ENCODE assay signal across 37 cellular contexts in the genomic region with DNA sequence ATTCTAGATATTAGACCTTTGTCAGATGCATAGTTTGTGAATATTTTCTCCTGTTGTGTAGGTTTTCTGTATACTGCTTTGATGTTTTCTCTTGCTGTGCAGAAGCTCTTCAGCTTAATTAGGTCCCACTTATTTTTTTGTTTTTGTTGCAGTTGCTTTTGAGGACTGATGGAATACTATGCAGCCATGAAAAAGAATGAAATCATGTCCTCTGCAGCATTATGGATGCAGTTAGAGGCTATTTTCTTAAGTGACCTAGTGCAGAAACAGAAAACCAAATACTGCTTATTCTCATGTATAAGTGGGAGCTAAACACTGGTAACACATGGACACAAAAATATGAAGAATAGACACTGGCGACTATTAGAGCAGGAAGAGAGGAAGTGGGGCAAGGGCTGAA.
DNase-seq lines count a peak whose midpoint lies in the region; ATAC-seq, FAIRE-seq and TF ChIP-seq lines count a peak whose summit lies in the region.
"Had no signal": no experiment of that assay in that cellular context is flagged by ENCODE, and none has a peak within 500 bp of the region (broad histone marks: within the 10 kb centered on the region; RNA-seq: fewer than 3 reads in every experiment).

No MANE protein-coding gene starts in this region.

- intact Hi-C loops in K562 (cut with micrococcal nuclease) = no loop called here

- WGBS in K562 (ENCODE audit: insufficient coverage, low coverage, missing lambda C conversion rate) = 0% methylated on average over 1 of the region's 1 CpG
- 86% methylated on average over 1 of the region's 1 CpG; no CpG with 5 or more reads in 1 of the 2 experiments for WGBS in H1 (ENCODE audit: extremely low coverage in 1 of 2, insufficient coverage in 1 of 2, insufficient read length in 1 of 2, insufficient replicate concordance in 2 of 2, low coverage in 1 of 2, low lambda C conversion rate in 2 of 2, missing lambda C conversion rate in 1 of 2), 2 experiments

- no peak overlapping the region for H2AK5ac ChIP-seq in H1 (ENCODE audit: low read depth, low read length)

- no peak overlapping the region for H4K5ac ChIP-seq in H1 (ENCODE audit: insufficient read length, low read depth, low read length)

- POLR2A ChIA-PET in HEK293 (lab: Yijun Ruan, JAX) = no interaction called here
- POLR2A ChIA-PET in WTC11 (lab: Charles Lee) = no interaction called here
- POLR2A ChIA-PET in K562 (lab: Yijun Ruan, JAX) = no interaction called here
- POLR2A ChIA-PET in H1 (lab: Charles Lee; ENCODE audit: partially characterized antibody) = no interaction called here

- H3K9me3 ChIP-seq in HEK293 (ENCODE audit: control insufficient read depth, insufficient read depth, low read depth, low read length) (no peaks in the 10 kb centered on the region), K562 (replicated peaks; ENCODE audit: control insufficient read depth, insufficient read depth, low read depth, low read length) (no peaks in the 10 kb centered on the region), H1 (ENCODE audit: insufficient read depth in 2 of 2, low read depth in 1 of 2, low read length in 1 of 2) (no peaks in the 10 kb centered on the region; a peak in 1 of 4 replicates)
- H3K9me3 ChIP-seq: A549, BE2C, BLaER1, Caco-2 had no signal

- no peaks in the 10 kb centered on the region for H3K9me1 ChIP-seq in K562 (ENCODE audit: control insufficient read depth, insufficient read depth, low read length)

- no peak for DNase-seq in WTC11 (ENCODE audit: low spot score)
- DNase-seq in K562 (ENCODE audit: extremely low read depth in 1 of 4, low spot score in 3 of 4) = no peak
- no peak for DNase-seq in H1 (ENCODE audit: low read depth in 1 of 2, low spot score in 2 of 2)
- DNase-seq in stimulated activated CD8-positive, alpha-beta memory T cell treated with anti-CD3 and anti-CD28 coated beads, Interleukin-4, amount 100 ng/mL, for 48 hours = no peak
- no peak for DNase-seq in cerebellar cortex (ENCODE audit: low spot score)
- no peak for DNase-seq in amygdala (lab: John Stamatoyannopoulos, UW)
- DNase-seq in NCI-H2107 (lab: John Stamatoyannopoulos, UW) = no peak
- DNase-seq: 8988T; ACHN; AML-193; BE2C; C1 segment of cervical spinal cord; Caco-2; Calu3; CD4-positive, alpha-beta memory T cell; CD4-positive, alpha-beta T cell; CD4-positive, CD25-positive, alpha-beta regulatory T cell; CD8-positive, alpha-beta memory T cell; CD8-positive, alpha-beta T cell; COR-L47; DMS 273 treated with DMSO at 0.1 percent for 48 hours; DMS153; DMS53; DMS79; DMS79 treated with DMSO at 0.1 percent for 48 hours; DND-41; EL had no signal

- in situ Hi-C loops in K562 (cut with MboI) = no loop called here

- ATAC-seq in WTC11 = no peak
- ATAC-seq in K562 = no peak
- ATAC-seq: A549; CD8-positive, alpha-beta T cell had no signal

- H3K27ac ChIP-seq in HEK293 (ENCODE audit: extremely low read depth, low read depth, low read length) (no peak overlapping the region), K562 (ENCODE audit: extremely low read depth, low read depth, low read length) (no peak overlapping the region), H1 (ENCODE audit: low read depth, low read length) (no peak overlapping the region)
- H3K27ac ChIP-seq: 22Rv1; A549; BLaER1; BLaER1 treated with 17β-estradiol and CSF1 and Interleukin-3, amounts not matched to agents 10 nM and 100 nM; C4-2B had no signal

- TF ChIP-seq RAD21 in K562 (CRISPR knock-in tag; conservative IDR thresholded peaks at IDR 0.05 in 1 of 2, IDR thresholded peaks at IDR 0.05 in 1 of 2) = no peak
- no peak for TF ChIP-seq RAD21 in H1 (IDR thresholded peaks at IDR 0.05 in 1 of 2, conservative IDR thresholded peaks at IDR 0.05 in 1 of 2; ENCODE audit: low read depth in 2 of 2, low read length in 2 of 2)

- no peak overlapping the region for H4K91ac ChIP-seq in H1 (replicated peaks; ENCODE audit: insufficient read length, low read length)

- CTCF ChIA-PET in HEK293 (lab: Yijun Ruan, JAX) = no interaction called here
- CTCF ChIA-PET in WTC11 (lab: Charles Lee) = no interaction called here
- CTCF ChIA-PET in K562 (lab: Yijun Ruan, JAX; ENCODE audit: low intra/inter-chr PET ratio) = no interaction called here
- CTCF ChIA-PET in H1 (lab: Charles Lee; ENCODE audit: partially characterized antibody) = interaction anchor here (1.1 kb wide), 1 partner anchor 132 kb away, joined by 3 read pairs; no protein-coding TSS in a partner anchor

- H3K36me3 ChIP-seq in HEK293 (ENCODE audit: control insufficient read depth in 2 of 2, insufficient read depth in 1 of 2, low read length in 2 of 2) = no peaks in the 10 kb centered on the region
- no peaks in the 10 kb centered on the region for H3K36me3 ChIP-seq in K562 (ENCODE audit: control insufficient read depth, insufficient read depth, low read length)
- H3K36me3 ChIP-seq in H1 (ENCODE audit: control insufficient read depth in 2 of 4, insufficient read depth in 4 of 4, low read length in 3 of 4) = no peaks in the 10 kb centered on the region
- H3K36me3 ChIP-seq: BE2C; BLaER1; BLaER1 treated with 17β-estradiol and CSF1 and Interleukin-3, amounts not matched to agents 10 nM and 100 nM had no signal

- H2AFZ ChIP-seq in K562 (ENCODE audit: low read depth, low read length) (no peak overlapping the region), H1 (ENCODE audit: low read length) (no peak overlapping the region)

- BruUV-seq in K562 (replicated peaks; lab: Mats Ljungman, UMichigan) = no TSS peak

- TF ChIP-seq CTCF in HEK293 (tag by site-specific recombination; IDR thresholded peaks at IDR 0.05) = no peak
- no peak for TF ChIP-seq CTCF in WTC11 (IDR thresholded peaks at IDR 0.05)
- TF ChIP-seq CTCF in K562 (IDR thresholded peaks at IDR 0.05 in 2 of 3, conservative IDR thresholded peaks at IDR 0.05 in 1 of 3; ENCODE audit: insufficient read depth in 2 of 3, low read depth in 1 of 3, low read length in 3 of 3) = no peak
- no peak for TF ChIP-seq CTCF in H1 (IDR thresholded peaks at IDR 0.05; ENCODE audit: control extremely low read depth in 1 of 3, insufficient read depth in 1 of 3, low read depth in 1 of 3, low read length in 3 of 3)

- no peaks in the 10 kb centered on the region for H3K23me2 ChIP-seq in H1 (ENCODE audit: low read depth, low read length)

- H3K79me2 ChIP-seq in K562 (ENCODE audit: control insufficient read depth, insufficient read depth, low read length) (no peaks in the 10 kb centered on the region), H1 (ENCODE audit: control insufficient read depth in 1 of 2, insufficient read depth in 2 of 2, low read length in 2 of 2) (no peaks in the 10 kb centered on the region)

- H3K23ac ChIP-seq in H1 (ENCODE audit: insufficient read length) = no peak overlapping the region

- H3K27ac Mint-ChIP-seq in WTC11 = no peak overlapping the region
- H3K27ac Mint-ChIP-seq: B cell; CD14-positive monocyte; CD4-positive, alpha-beta memory T cell; CD4-positive, alpha-beta T cell; CD4-positive, CD25-positive, alpha-beta regulatory T cell; CD8-positive, alpha-beta memory T cell; CD8-positive, alpha-beta T cell had no signal

- no peak for TF ChIP-seq EP300 in K562 (IDR thresholded peaks at IDR 0.05; ENCODE audit: low read length)
- TF ChIP-seq EP300 in H1 (IDR thresholded peaks at IDR 0.05; ENCODE audit: borderline replicate concordance in 1 of 2, low read depth in 2 of 2, low read length in 2 of 2) = no peak

- H3K27me3 ChIP-seq in K562 (ENCODE audit: control insufficient read depth in 2 of 2, insufficient read depth in 2 of 2, low read length in 2 of 2) (no peaks in the 10 kb centered on the region), H1 (replicated peaks in 1 of 4; ENCODE audit: control insufficient read depth in 3 of 4, extremely low read depth in 1 of 4, insufficient read depth in 3 of 4, low read length in 3 of 4) (no peaks in the 10 kb centered on the region)
- H3K27me3 ChIP-seq: BE2C; BLaER1; BLaER1 treated with 17β-estradiol and CSF1 and Interleukin-3, amounts not matched to agents 10 nM and 100 nM had no signal

- no peak for TF ChIP-seq POLR2A in K562 (conservative IDR thresholded peaks at IDR 0.05)
- no peak for TF ChIP-seq POLR2A in H1 (IDR thresholded peaks at IDR 0.05; ENCODE audit: control extremely low read depth in 1 of 2, low read depth in 2 of 2, low read length in 2 of 2)

- H3K56ac ChIP-seq in H1 (replicated peaks; ENCODE audit: insufficient read length, low read depth, low read length) = no peak overlapping the region

- H2BK5ac ChIP-seq in H1 (ENCODE audit: low read depth, low read length) = no peak overlapping the region

- no peak overlapping the region for H3K9ac ChIP-seq in K562 (ENCODE audit: insufficient read depth in 1 of 2, low read depth in 2 of 2, low read length in 2 of 2)
- no peak overlapping the region for H3K9ac ChIP-seq in H1 (replicated peaks in 1 of 4; ENCODE audit: extremely low read depth in 1 of 4, low read depth in 3 of 4, low read length in 3 of 4)
- H3K9ac ChIP-seq: BLaER1; BLaER1 treated with 17β-estradiol and CSF1 and Interleukin-3, amounts not matched to agents 10 nM and 100 nM had no signal

- no peak overlapping the region for H2BK15ac ChIP-seq in H1 (ENCODE audit: low read length)

- no peak overlapping the region for H2BK12ac ChIP-seq in H1 (ENCODE audit: low read depth, low read length)

- H3K4me1 Mint-ChIP-seq in WTC11 = peaks cover 9% of the 10 kb centered on the region
- H3K4me1 Mint-ChIP-seq: B cell; CD14-positive monocyte; CD4-positive, alpha-beta memory T cell; CD4-positive, CD25-positive, alpha-beta regulatory T cell; CD8-positive, alpha-beta memory T cell had no signal

- no peak overlapping the region for H4K8ac ChIP-seq in H1 (ENCODE audit: extremely low read depth, insufficient read depth, low read length)

- FAIRE-seq in K562 (lab: Jason Lieb, UNC) = no peak
- no peak for FAIRE-seq in H1 (lab: Jason Lieb, UNC)
- FAIRE-seq: A204.1, A549, D721Med had no signal

- no peak overlapping the region for H2BK120ac ChIP-seq in H1 (replicated peaks; ENCODE audit: low read depth, low read length)

- H3K18ac ChIP-seq in H1 (ENCODE audit: extremely low read depth, low read length) = no peak overlapping the region

- H4K20me1 ChIP-seq in K562 (replicated peaks; ENCODE audit: control insufficient read depth, insufficient read depth, low read length) (no peaks in the 10 kb centered on the region), H1 (replicated peaks in 1 of 2; ENCODE audit: control insufficient read depth in 1 of 2, insufficient read depth in 2 of 2, low read length in 2 of 2) (no peaks in the 10 kb centered on the region)
- H4K20me1 ChIP-seq: BLaER1; BLaER1 treated with 17β-estradiol and CSF1 and Interleukin-3, amounts not matched to agents 10 nM and 100 nM had no signal

- no peaks in the 10 kb centered on the region for H3K27me3 Mint-ChIP-seq in WTC11 (ENCODE audit: low read depth)
- H3K27me3 Mint-ChIP-seq: B cell; CD4-positive, alpha-beta memory T cell; CD4-positive, alpha-beta T cell; CD4-positive, CD25-positive, alpha-beta regulatory T cell; CD8-positive, alpha-beta memory T cell had no signal

- no peak overlapping the region for H3K4me3 Mint-ChIP-seq in WTC11
- H3K4me3 Mint-ChIP-seq: B cell; CD14-positive monocyte; CD4-positive, alpha-beta memory T cell; CD4-positive, alpha-beta T cell; CD4-positive, CD25-positive, alpha-beta regulatory T cell; CD8-positive, alpha-beta memory T cell; CD8-positive, alpha-beta T cell had no signal

- no peak overlapping the region for H3K4me2 ChIP-seq in K562 (ENCODE audit: insufficient read depth, low read length)
- no peak overlapping the region for H3K4me2 ChIP-seq in H1 (ENCODE audit: insufficient read depth in 1 of 2, low read depth in 2 of 2, low read length in 2 of 2)
- H3K4me2 ChIP-seq: A549; BLaER1; BLaER1 treated with 17β-estradiol and CSF1 and Interleukin-3, amounts not matched to agents 10 nM and 100 nM had no signal

- no peak overlapping the region for H3K14ac ChIP-seq in H1 (ENCODE audit: insufficient read length)

- H3K36me3 Mint-ChIP-seq in WTC11 = peaks cover 4% of the 10 kb centered on the region; the same call in 1 of the 2 replicates
- H3K36me3 Mint-ChIP-seq: CD14-positive monocyte; CD4-positive, alpha-beta memory T cell; CD4-positive, CD25-positive, alpha-beta regulatory T cell; CD8-positive, alpha-beta memory T cell; CD8-positive, alpha-beta T cell had no signal

- peaks cover 11% of the 10 kb centered on the region for H3K9me3 Mint-ChIP-seq in WTC11
- H3K9me3 Mint-ChIP-seq: CD4-positive, alpha-beta T cell; CD8-positive, alpha-beta T cell had no signal

- no peak overlapping the region for H2BK20ac ChIP-seq in H1 (ENCODE audit: low read length)

- H3K79me1 ChIP-seq in H1 (ENCODE audit: low read depth, low read length) = no peaks in the 10 kb centered on the region

- no peak overlapping the region for H3K4ac ChIP-seq in H1 (replicated peaks; ENCODE audit: insufficient read length, low read depth, low read length)

- H3K4me3 ChIP-seq in HEK293 (ENCODE audit: low read depth, low read length) (no peak overlapping the region), K562 (no peak overlapping the region), H1 (ENCODE audit: extremely low read depth in 1 of 4, insufficient read depth in 2 of 4, low read depth in 3 of 4, low read length in 4 of 4) (no peak overlapping the region)
- H3K4me3 ChIP-seq: A549; BLaER1; BLaER1 treated with 17β-estradiol and CSF1 and Interleukin-3, amounts not matched to agents 10 nM and 100 nM had no signal

- H3K4me1 ChIP-seq in HEK293 (ENCODE audit: control insufficient read depth, insufficient read depth, low read length) = no peaks in the 10 kb centered on the region
- no peaks in the 10 kb centered on the region for H3K4me1 ChIP-seq in K562 (replicated peaks in 1 of 2; ENCODE audit: control insufficient read depth in 2 of 2, insufficient read depth in 2 of 2, low read length in 2 of 2)
- H3K4me1 ChIP-seq in H1 (replicated peaks in 1 of 4; ENCODE audit: control insufficient read depth in 3 of 4, insufficient read depth in 4 of 4, low read length in 3 of 4) = no peaks in the 10 kb centered on the region
- H3K4me1 ChIP-seq: A549; BE2C; BLaER1; BLaER1 treated with 17β-estradiol and CSF1 and Interleukin-3, amounts not matched to agents 10 nM and 100 nM; Caco-2 had no signal
